In genomic region chr16:1003551-1004347, GRCh38 we compare ENCODE assay signal across 9 cellular contexts. TPM values are rescaled to one million over a fixed set of nuclear protein-coding genes. Genes with fewer than 3 reads are reported as not detected.
DNase-seq lines count a peak whose midpoint lies in the region; ATAC-seq, FAIRE-seq and TF ChIP-seq lines count a peak whose summit lies in the region.
"Had no signal": no experiment of that assay in that cellular context is flagged by ENCODE, and none has a peak within 500 bp of the region (broad histone marks: within the 10 kb centered on the region; RNA-seq: fewer than 3 reads in every experiment).

No MANE protein-coding gene starts in this region.

- WGBS in hepatocyte (ENCODE audit: low lambda C conversion rate, missing lambda C conversion rate), result 93% methylated on average over 33 of the region's 33 CpGs

- no peak overlapping the region for H3K4me3 ChIP-seq in hepatocyte

- TF ChIP-seq POLR2A in H54 (IDR thresholded peaks at IDR 0.05; ENCODE audit: low read depth, low read length), result no peak

- no peak overlapping the region for H3K4me2 ChIP-seq in hepatocyte

- no peaks in the 10 kb centered on the region for H4K20me1 ChIP-seq in hepatocyte (ENCODE audit: insufficient read depth, poor library complexity, severe bottlenecking)

- no peaks in the 10 kb centered on the region for H3K27me3 ChIP-seq in hepatocyte

- H3K4me1 ChIP-seq in hepatocyte (ENCODE audit: insufficient read depth), result no peaks in the 10 kb centered on the region

- no peak for TF ChIP-seq CTCF in hepatocyte (IDR thresholded peaks at IDR 0.05; ENCODE audit: poor library complexity)

- H3K9me3 ChIP-seq in hepatocyte (ENCODE audit: low read depth), result no peaks in the 10 kb centered on the region

- H3K27ac ChIP-seq in hepatocyte, result no peak overlapping the region

- DNase-seq in H54 (ENCODE audit: insufficient read length, low spot score) (peak; percentile 71), astrocyte of the hippocampus (ENCODE audit: low read depth, low spot score) (peak; percentile 69), NCI-H82 (lab: John Stamatoyannopoulos, UW) (no peak), hepatocyte (ENCODE audit: low spot score) (no peak), NCI-H510A (lab: John Stamatoyannopoulos, UW) (no peak)
- peak; percentile 39 for DNase-seq in activated CD4-positive, CD25-positive, alpha-beta regulatory T cell treated with anti-CD3 and anti-CD28 coated beads, Interleukin-2, amount 50 U/mL, for 72 hours
- DNase-seq in stimulated activated CD4-positive, alpha-beta T cell treated with anti-CD3 and anti-CD28 coated beads, Interleukin-2, amount 100 ng/mL, for 48 hours, result peak; percentile 40 to 51

- no peak overlapping the region for H2AFZ ChIP-seq in hepatocyte

- FAIRE-seq in H54 (lab: Jason Lieb, UNC), result no peak
- FAIRE-seq: keratinocyte had no signal

- no peaks in the 10 kb centered on the region for H3K9me2 ChIP-seq in hepatocyte (replicated peaks; ENCODE audit: insufficient read depth)

- no peaks in the 10 kb centered on the region for H3K79me2 ChIP-seq in hepatocyte

- H3K36me3 ChIP-seq in hepatocyte (replicated peaks; ENCODE audit: insufficient read depth, low read depth), result no peaks in the 10 kb centered on the region

- no peak for ATAC-seq in GM21737 (IDR thresholded peaks at IDR 0.05; ENCODE audit: unreplicated experiment)

RNA-seq across cellular contexts. Expression of gene SOX8, which starts 22.2 kb away (rescaled TPM):
- 2.7 and 3.8 TPM in 2 replicates for total RNA-seq in hepatocyte
- 3.8 and 4.7 TPM in 2 replicates for polyA plus RNA-seq in hepatocyte

RNA-seq across cellular contexts. Expression of gene LMF1, which starts 33.0 kb away (rescaled TPM):
- 25.8 and 27.2 TPM in 2 replicates for total RNA-seq in hepatocyte
- polyA plus RNA-seq in hepatocyte, result 29.3 and 34.3 TPM in 2 replicates

Comparison
In these comparisons a context has a peak if more than half of its experiments do, and no peak if none do; other contexts are left out.
1. DNase-seq: peak in H54 (single experiment), activated CD4-positive, CD25-positive, alpha-beta regulatory T cell treated with anti-CD3 and anti-CD28 coated beads, Interleukin-2, amount 50 U/mL, for 72 hours (single experiment), astrocyte of the hippocampus (single experiment) and stimulated activated CD4-positive, alpha-beta T cell treated with anti-CD3 and anti-CD28 coated beads, Interleukin-2, amount 100 ng/mL, for 48 hours (2 of 2); none in NCI-H82 (single experiment), hepatocyte (single experiment) and NCI-H510A (single experiment).